2 cellular contexts compared by ENCODE assay signal in the genomic region with DNA sequence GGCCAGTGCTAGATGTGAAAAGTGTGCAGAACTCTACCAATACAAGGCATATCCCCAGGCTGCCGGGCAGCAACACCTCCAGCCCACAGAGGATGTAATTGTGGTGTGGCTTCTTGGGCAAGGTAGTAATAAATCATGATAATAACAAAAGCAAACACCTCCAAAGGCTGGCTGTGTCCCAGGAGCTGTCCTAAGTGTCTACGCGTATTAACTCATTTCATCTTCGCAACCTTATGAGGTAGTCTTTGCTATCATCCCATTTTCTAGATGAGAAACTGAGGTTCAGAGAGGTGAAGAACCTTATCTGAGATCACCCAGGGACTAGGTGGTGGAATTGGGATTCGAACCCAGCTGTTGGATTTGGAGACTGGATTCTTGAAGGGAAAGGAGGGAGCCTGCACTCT.
TF ChIP-seq lines count a peak whose summit lies in the region.

No MANE protein-coding gene starts in this region.

TF ChIP-seq in GM23338, 12 proteins besides CTCF, POLR2A, EP300 and RAD21:
- TF ChIP-seq, protein P1, sequence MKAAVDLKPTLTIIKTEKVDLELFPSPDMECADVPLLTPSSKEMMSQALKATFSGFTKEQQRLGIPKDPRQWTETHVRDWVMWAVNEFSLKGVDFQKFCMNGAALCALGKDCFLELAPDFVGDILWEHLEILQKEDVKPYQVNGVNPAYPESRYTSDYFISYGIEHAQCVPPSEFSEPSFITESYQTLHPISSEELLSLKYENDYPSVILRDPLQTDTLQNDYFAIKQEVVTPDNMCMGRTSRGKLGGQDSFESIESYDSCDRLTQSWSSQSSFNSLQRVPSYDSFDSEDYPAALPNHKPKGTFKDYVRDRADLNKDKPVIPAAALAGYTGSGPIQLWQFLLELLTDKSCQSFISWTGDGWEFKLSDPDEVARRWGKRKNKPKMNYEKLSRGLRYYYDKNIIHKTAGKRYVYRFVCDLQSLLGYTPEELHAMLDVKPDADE (IDR thresholded peaks at IDR 0.05): no peak
- TF ChIP-seq JUNB (IDR thresholded peaks at IDR 0.05; ENCODE audit: unreplicated experiment) (no peak), ZNF462 (CRISPR knock-in tag; IDR thresholded peaks at IDR 0.05) (no peak), CREB1 (CRISPR knock-in tag; IDR thresholded peaks at IDR 0.05; ENCODE audit: low read depth) (no peak)

TF ChIP-seq in GM12878, 131 proteins besides CTCF, POLR2A, EP300 and RAD21:
- TF ChIP-seq, protein P2, sequence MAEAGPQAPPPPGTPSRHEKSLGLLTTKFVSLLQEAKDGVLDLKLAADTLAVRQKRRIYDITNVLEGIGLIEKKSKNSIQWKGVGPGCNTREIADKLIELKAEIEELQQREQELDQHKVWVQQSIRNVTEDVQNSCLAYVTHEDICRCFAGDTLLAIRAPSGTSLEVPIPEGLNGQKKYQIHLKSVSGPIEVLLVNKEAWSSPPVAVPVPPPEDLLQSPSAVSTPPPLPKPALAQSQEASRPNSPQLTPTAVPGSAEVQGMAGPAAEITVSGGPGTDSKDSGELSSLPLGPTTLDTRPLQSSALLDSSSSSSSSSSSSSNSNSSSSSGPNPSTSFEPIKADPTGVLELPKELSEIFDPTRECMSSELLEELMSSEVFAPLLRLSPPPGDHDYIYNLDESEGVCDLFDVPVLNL (IDR thresholded peaks at IDR 0.05; ENCODE audit: low read depth, low read length): no peak
- TF ChIP-seq ZZZ3 (IDR thresholded peaks at IDR 0.05; ENCODE audit: control insufficient read depth, insufficient read length, low read depth): no peak
- no peak for TF ChIP-seq MEF2B (IDR thresholded peaks at IDR 0.05; ENCODE audit: partially characterized antibody, poor library complexity, severe bottlenecking)
- TF ChIP-seq KLF5 (IDR thresholded peaks at IDR 0.05; ENCODE audit: partially characterized antibody): no peak
- TF ChIP-seq IRF4 (IDR thresholded peaks at IDR 0.05; ENCODE audit: low read depth, low read length): no peak
- no peak for TF ChIP-seq POLR2AphosphoS5 (IDR thresholded peaks at IDR 0.05; ENCODE audit: low read length)
- TF ChIP-seq ELK1 (IDR thresholded peaks at IDR 0.05; ENCODE audit: low read depth, low read length): no peak
- no peak for TF ChIP-seq CREM (IDR thresholded peaks at IDR 0.05; ENCODE audit: low read depth)
- no peak for TF ChIP-seq NR2C1 (IDR thresholded peaks at IDR 0.05)
- TF ChIP-seq FOS (IDR thresholded peaks at IDR 0.05; ENCODE audit: borderline replicate concordance, extremely low read depth, insufficient read length): no peak
- no peak for TF ChIP-seq BRCA1 (IDR thresholded peaks at IDR 0.05; ENCODE audit: low read depth, low read length)
- no peak for TF ChIP-seq YY1 (IDR thresholded peaks at IDR 0.05; ENCODE audit: low read depth, low read length)
- TF ChIP-seq, protein P3, sequence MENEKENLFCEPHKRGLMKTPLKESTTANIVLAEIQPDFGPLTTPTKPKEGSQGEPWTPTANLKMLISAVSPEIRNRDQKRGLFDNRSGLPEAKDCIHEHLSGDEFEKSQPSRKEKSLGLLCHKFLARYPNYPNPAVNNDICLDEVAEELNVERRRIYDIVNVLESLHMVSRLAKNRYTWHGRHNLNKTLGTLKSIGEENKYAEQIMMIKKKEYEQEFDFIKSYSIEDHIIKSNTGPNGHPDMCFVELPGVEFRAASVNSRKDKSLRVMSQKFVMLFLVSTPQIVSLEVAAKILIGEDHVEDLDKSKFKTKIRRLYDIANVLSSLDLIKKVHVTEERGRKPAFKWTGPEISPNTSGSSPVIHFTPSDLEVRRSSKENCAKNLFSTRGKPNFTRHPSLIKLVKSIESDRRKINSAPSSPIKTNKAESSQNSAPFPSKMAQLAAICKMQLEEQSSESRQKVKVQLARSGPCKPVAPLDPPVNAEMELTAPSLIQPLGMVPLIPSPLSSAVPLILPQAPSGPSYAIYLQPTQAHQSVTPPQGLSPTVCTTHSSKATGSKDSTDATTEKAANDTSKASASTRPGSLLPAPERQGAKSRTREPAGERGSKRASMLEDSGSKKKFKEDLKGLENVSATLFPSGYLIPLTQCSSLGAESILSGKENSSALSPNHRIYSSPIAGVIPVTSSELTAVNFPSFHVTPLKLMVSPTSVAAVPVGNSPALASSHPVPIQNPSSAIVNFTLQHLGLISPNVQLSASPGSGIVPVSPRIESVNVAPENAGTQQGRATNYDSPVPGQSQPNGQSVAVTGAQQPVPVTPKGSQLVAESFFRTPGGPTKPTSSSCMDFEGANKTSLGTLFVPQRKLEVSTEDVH (IDR thresholded peaks at IDR 0.05; ENCODE audit: low read depth, partially characterized antibody): no peak
- TF ChIP-seq SRF (IDR thresholded peaks at IDR 0.05; ENCODE audit: low read depth in 2 of 2, low read length in 2 of 2): no peak
- no peak for TF ChIP-seq CBX3 (IDR thresholded peaks at IDR 0.05; ENCODE audit: borderline replicate concordance, low read depth)
TF ChIP-seq in GM12878: peak in this region for 0.
